16 cellular contexts compared by ENCODE assay signal in the genomic region with DNA sequence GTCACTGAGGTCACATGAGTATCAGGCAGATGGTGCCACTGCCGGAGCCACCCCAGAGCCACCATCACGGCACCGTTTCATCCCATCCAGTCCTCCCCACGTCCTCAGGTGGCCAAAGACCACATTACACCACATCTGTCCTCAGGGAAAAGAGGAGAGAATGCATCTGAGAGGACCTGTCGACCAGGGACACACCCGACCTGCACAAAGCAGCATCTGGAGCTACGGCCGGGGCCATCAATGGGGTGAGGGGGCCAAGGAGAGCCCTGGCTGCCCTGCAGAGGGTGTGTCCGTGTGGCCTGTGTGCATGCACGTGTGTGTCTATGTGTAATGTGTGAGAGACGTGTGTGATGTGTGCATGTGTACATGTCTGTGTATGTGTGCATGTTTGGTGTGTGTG.
DNase-seq lines count a peak whose midpoint lies in the region; ATAC-seq, FAIRE-seq and TF ChIP-seq lines count a peak whose summit lies in the region.
"Had no signal": no experiment of that assay in that cellular context is flagged by ENCODE, and none has a peak within 500 bp of the region (broad histone marks: within the 10 kb centered on the region; RNA-seq: fewer than 3 reads in every experiment).

No MANE protein-coding gene starts in this region.

- H3K27me3 ChIP-seq in IMR-90 (ENCODE audit: control insufficient read depth, insufficient read depth, low read length) (no peaks in the 10 kb centered on the region), H1 (replicated peaks in 1 of 4; ENCODE audit: control insufficient read depth in 3 of 4, extremely low read depth in 1 of 4, insufficient read depth in 3 of 4, low read length in 3 of 4) (no peaks in the 10 kb centered on the region; a peak in 1 of 7 replicates), neural progenitor cell (no peaks in the 10 kb centered on the region), upper lobe of right lung (no peaks in the 10 kb centered on the region)
- H3K27me3 ChIP-seq: BLaER1 treated with 17β-estradiol and CSF1 and Interleukin-3, amounts not matched to agents 10 nM and 100 nM had no signal

- H3K4me2 ChIP-seq in IMR-90 (ENCODE audit: low read depth, low read length) (no peak overlapping the region), H1 (ENCODE audit: insufficient read depth in 1 of 2, low read depth in 2 of 2, low read length in 2 of 2) (no peak overlapping the region), neural progenitor cell (peak overlapping the region; percentile 11)
- H3K4me2 ChIP-seq: BLaER1 treated with 17β-estradiol and CSF1 and Interleukin-3, amounts not matched to agents 10 nM and 100 nM had no signal

- TF ChIP-seq EP300 in H1 (IDR thresholded peaks at IDR 0.05; ENCODE audit: borderline replicate concordance in 1 of 2, low read depth in 2 of 2, low read length in 2 of 2), result no peak

- H3K79me2 ChIP-seq in H1 (ENCODE audit: control insufficient read depth in 1 of 2, insufficient read depth in 2 of 2, low read length in 2 of 2) (no peaks in the 10 kb centered on the region), neural progenitor cell (ENCODE audit: low read depth) (no peaks in the 10 kb centered on the region)

- H2AK9ac ChIP-seq in IMR-90 (replicated peaks; ENCODE audit: low read depth, low read length, poor library complexity), result no peak overlapping the region

- no peak overlapping the region for H2BK15ac ChIP-seq in IMR-90 (ENCODE audit: low read depth, low read length)
- H2BK15ac ChIP-seq in H1 (ENCODE audit: low read length), result peak overlapping the region; percentile 100

- no peaks in the 10 kb centered on the region for H4K20me1 ChIP-seq in IMR-90 (ENCODE audit: insufficient read depth, low read length)
- peaks cover 0 to 17% of the 10 kb centered on the region in 2 experiments for H4K20me1 ChIP-seq in H1 (replicated peaks in 1 of 2; ENCODE audit: control insufficient read depth in 1 of 2, insufficient read depth in 2 of 2, low read length in 2 of 2)
- no peaks in the 10 kb centered on the region for H4K20me1 ChIP-seq in neural progenitor cell (ENCODE audit: low read depth)

- H2BK12ac ChIP-seq in H1 (ENCODE audit: low read depth, low read length), result peak overlapping the region; percentile 60; the same call in 1 of the 2 replicates

- POLR2A ChIA-PET in IMR-90 (lab: Charles Lee; ENCODE audit: unreplicated experiment) (no interaction called here), H1 (lab: Charles Lee; ENCODE audit: partially characterized antibody) (no interaction called here)

- no peak overlapping the region for H4K8ac ChIP-seq in IMR-90 (ENCODE audit: low read depth in 2 of 2, low read length in 2 of 2)
- H4K8ac ChIP-seq in H1 (ENCODE audit: extremely low read depth, insufficient read depth, low read length), result no peak overlapping the region

- CTCF ChIA-PET in IMR-90 (lab: Yijun Ruan, JAX), result no interaction called here
- CTCF ChIA-PET in H1 (lab: Charles Lee; ENCODE audit: partially characterized antibody), result no interaction called here

- H3K27me3 Mint-ChIP-seq in neural progenitor cell (ENCODE audit: insufficient read depth, low read depth) (peaks cover 7% of the 10 kb centered on the region), type B pancreatic cell (peaks cover 5% of the 10 kb centered on the region)
- H3K27me3 Mint-ChIP-seq: CD4-positive, CD25-positive, alpha-beta regulatory T cell had no signal

- H3K27ac Mint-ChIP-seq in neural progenitor cell (peak overlapping the region; percentile 55), type B pancreatic cell (no peak overlapping the region)

- H3K56ac ChIP-seq in IMR-90 (ENCODE audit: extremely low read depth, insufficient read depth, low read length), result no peak overlapping the region
- no peak overlapping the region for H3K56ac ChIP-seq in H1 (replicated peaks; ENCODE audit: insufficient read length, low read depth, low read length)

- no peak overlapping the region for H2BK120ac ChIP-seq in IMR-90 (ENCODE audit: low read depth, low read length)
- no peak overlapping the region for H2BK120ac ChIP-seq in H1 (replicated peaks; ENCODE audit: low read depth, low read length)

- H4K5ac ChIP-seq in IMR-90 (ENCODE audit: low read depth, low read length), result no peak overlapping the region
- no peak overlapping the region for H4K5ac ChIP-seq in H1 (ENCODE audit: insufficient read length, low read depth, low read length)

- peaks cover 5% of the 10 kb centered on the region for H3K9me3 Mint-ChIP-seq in neural progenitor cell
- no peaks in the 10 kb centered on the region for H3K9me3 Mint-ChIP-seq in type B pancreatic cell

- H3K4ac ChIP-seq in IMR-90 (ENCODE audit: low read depth, low read length) (no peak overlapping the region), H1 (replicated peaks; ENCODE audit: insufficient read length, low read depth, low read length) (peak overlapping the region; percentile 49)

- H2BK5ac ChIP-seq in IMR-90 (ENCODE audit: low read depth, low read length, poor library complexity, severe bottlenecking) (peak overlapping the region; percentile 76), H1 (ENCODE audit: low read depth, low read length) (peak overlapping the region; percentile 41)

- ATAC-seq in IMR-90 (ENCODE audit: low read depth), result no peak
- no peak for ATAC-seq in upper lobe of right lung
- ATAC-seq in HG03521 (IDR thresholded peaks at IDR 0.05; ENCODE audit: unreplicated experiment), result no peak
- ATAC-seq: GM12878, HepG2 had no signal

- H3K14ac ChIP-seq in IMR-90 (replicated peaks; ENCODE audit: low read depth, low read length) (no peak overlapping the region), H1 (ENCODE audit: insufficient read length) (no peak overlapping the region)

- WGBS in IMR-90 (ENCODE audit: extremely low coverage in 2 of 2, insufficient read length in 1 of 2), 2 experiments, result 48% methylated on average over 4 of the region's 11 CpGs; no CpG with 5 or more reads in 1 of the 2 experiments
- WGBS in H1 (ENCODE audit: extremely low coverage in 1 of 2, insufficient coverage in 1 of 2, insufficient read length in 1 of 2, insufficient replicate concordance in 2 of 2, low coverage in 1 of 2, low lambda C conversion rate in 2 of 2, missing lambda C conversion rate in 1 of 2), 2 experiments, result 88% methylated on average over 10 of the region's 11 CpGs; no CpG with 5 or more reads in 1 of the 2 experiments

- TF ChIP-seq CTCF in IMR-90 (conservative IDR thresholded peaks at IDR 0.05; ENCODE audit: low read depth, low read length) (no peak), H1 (IDR thresholded peaks at IDR 0.05; ENCODE audit: control extremely low read depth in 1 of 3, insufficient read depth in 1 of 3, low read depth in 1 of 3, low read length in 3 of 3) (no peak), neural progenitor cell (IDR thresholded peaks at IDR 0.05) (no peak), upper lobe of right lung (IDR thresholded peaks at IDR 0.05) (no peak), type B pancreatic cell (conservative IDR thresholded peaks at IDR 0.05) (no peak)

- H3K4me3 Mint-ChIP-seq in neural progenitor cell, result no peak overlapping the region
- no peak overlapping the region for H3K4me3 Mint-ChIP-seq in type B pancreatic cell
- H3K4me3 Mint-ChIP-seq: CD4-positive, CD25-positive, alpha-beta regulatory T cell had no signal

- H2BK20ac ChIP-seq in IMR-90 (ENCODE audit: low read depth, low read length), result no peak overlapping the region
- H2BK20ac ChIP-seq in H1 (ENCODE audit: low read length), result peak overlapping the region; percentile 52; the same call in 1 of the 2 replicates

- H3K9ac ChIP-seq in IMR-90 (ENCODE audit: low read depth, low read length) (no peak overlapping the region), H1 (replicated peaks in 1 of 4; ENCODE audit: extremely low read depth in 1 of 4, low read depth in 3 of 4, low read length in 3 of 4) (no peak overlapping the region), neural progenitor cell (no peak overlapping the region)
- H3K9ac ChIP-seq: BLaER1 treated with 17β-estradiol and CSF1 and Interleukin-3, amounts not matched to agents 10 nM and 100 nM had no signal

- H3K4me1 ChIP-seq in IMR-90 (ENCODE audit: control insufficient read depth, insufficient read depth, low read length) (no peaks in the 10 kb centered on the region), H1 (replicated peaks in 1 of 4; ENCODE audit: control insufficient read depth in 3 of 4, insufficient read depth in 4 of 4, low read length in 3 of 4) (no peaks in the 10 kb centered on the region; a peak in 1 of 7 replicates), neural progenitor cell (peaks cover 18% of the 10 kb centered on the region), upper lobe of right lung (no peaks in the 10 kb centered on the region)

- no peak overlapping the region for H4K91ac ChIP-seq in IMR-90 (ENCODE audit: insufficient read depth, low read depth, low read length)
- peak overlapping the region; percentile 89 for H4K91ac ChIP-seq in H1 (replicated peaks; ENCODE audit: insufficient read length, low read length)

- no peak for FAIRE-seq in H1 (lab: Jason Lieb, UNC)
- FAIRE-seq: GM12878, HepG2 had no signal

- intact Hi-C loops in IMR-90 (cut with micrococcal nuclease), result no loop called here
- intact Hi-C loops in upper lobe of right lung (cut with DNase I), result no loop called here

- H2AK5ac ChIP-seq in IMR-90 (ENCODE audit: low read depth, low read length), result no peak overlapping the region
- peak overlapping the region; percentile 95 for H2AK5ac ChIP-seq in H1 (ENCODE audit: low read depth, low read length)

- no peak overlapping the region for H3K27ac ChIP-seq in IMR-90 (ENCODE audit: insufficient read depth, low read length)
- no peak overlapping the region for H3K27ac ChIP-seq in H1 (ENCODE audit: low read depth, low read length)
- no peak overlapping the region for H3K27ac ChIP-seq in neural progenitor cell
- H3K27ac ChIP-seq in upper lobe of right lung, result no peak overlapping the region
- H3K27ac ChIP-seq: BLaER1 treated with 17β-estradiol and CSF1 and Interleukin-3, amounts not matched to agents 10 nM and 100 nM had no signal

- peaks cover 4% of the 10 kb centered on the region for H3F3A ChIP-seq in neural progenitor cell (ENCODE audit: low read depth)

- H3K4me1 Mint-ChIP-seq in neural progenitor cell (peaks cover 35% of the 10 kb centered on the region), type B pancreatic cell (ENCODE audit: unreplicated experiment) (peaks cover 7% of the 10 kb centered on the region)

- H3K18ac ChIP-seq in IMR-90 (ENCODE audit: low read depth, low read length) (no peak overlapping the region), H1 (ENCODE audit: extremely low read depth, low read length) (no peak overlapping the region; the same call in 1 of the 2 replicates)

- H2AFZ ChIP-seq in IMR-90 (replicated peaks; ENCODE audit: low read length, poor library complexity) (no peak overlapping the region), H1 (ENCODE audit: low read length) (no peak overlapping the region), neural progenitor cell (replicated peaks) (peak overlapping the region; percentile 59)

- H3K36me3 Mint-ChIP-seq in neural progenitor cell (no peaks in the 10 kb centered on the region), type B pancreatic cell (no peaks in the 10 kb centered on the region)
- H3K36me3 Mint-ChIP-seq: CD4-positive, CD25-positive, alpha-beta regulatory T cell had no signal

- H3K9me1 ChIP-seq in IMR-90 (ENCODE audit: insufficient read depth, low read length), result no peaks in the 10 kb centered on the region

- in situ Hi-C loops in IMR-90 (cut with MboI; ENCODE audit: low sequenced_read_pairs), result no loop called here

- DNase-seq in IMR-90, result no peak
- no peak for DNase-seq in H1 (ENCODE audit: low read depth in 1 of 2, low spot score in 2 of 2)
- no peak for DNase-seq in neural progenitor cell (ENCODE audit: low spot score)
- peak; percentile 38 for DNase-seq in upper lobe of right lung
- no peak for DNase-seq in type B pancreatic cell (ENCODE audit: extremely low spot score, unreplicated experiment)
- DNase-seq in DMS53 treated with DMSO at 0.1 percent for 48 hours (lab: John Stamatoyannopoulos, UW; ENCODE audit: unreplicated experiment), result no peak
- no peak for DNase-seq in occipital lobe (lab: John Stamatoyannopoulos, UW)
- DNase-seq: ACHN; Calu3; CD4-positive, CD25-positive, alpha-beta regulatory T cell; DMS 273 treated with DMSO at 0.1 percent for 48 hours; DMS79 had no signal

- H3K36me3 ChIP-seq in IMR-90 (ENCODE audit: control insufficient read depth, insufficient read depth, low read length) (no peaks in the 10 kb centered on the region), H1 (ENCODE audit: control insufficient read depth in 2 of 4, insufficient read depth in 4 of 4, low read length in 3 of 4) (no peaks in the 10 kb centered on the region; a peak in 1 of 8 replicates), neural progenitor cell (no peaks in the 10 kb centered on the region), upper lobe of right lung (no peaks in the 10 kb centered on the region)
- H3K36me3 ChIP-seq: BLaER1 treated with 17β-estradiol and CSF1 and Interleukin-3, amounts not matched to agents 10 nM and 100 nM had no signal

- H3K9me3 ChIP-seq in IMR-90 (ENCODE audit: control insufficient read depth, insufficient read depth, low read length) (peaks cover 78% of the 10 kb centered on the region), H1 (ENCODE audit: insufficient read depth in 2 of 2, low read depth in 1 of 2, low read length in 1 of 2) (0 out of 4 replicates have a peak, but pooled peaks cover 0 to 3% of the 10 kb centered on the region in 2 experiments), neural progenitor cell (ENCODE audit: low read depth) (no peaks in the 10 kb centered on the region), upper lobe of right lung (no peaks in the 10 kb centered on the region)
- H3K9me3 ChIP-seq: BLaER1 treated with 17β-estradiol and CSF1 and Interleukin-3, amounts not matched to agents 10 nM and 100 nM had no signal

- dilution Hi-C loops in IMR-90 (cut with HindIII; ENCODE audit: low sequenced_read_pairs, unreplicated experiment), result no loop called here

- no peak overlapping the region for H3K23ac ChIP-seq in IMR-90 (ENCODE audit: low read depth, low read length)
- no peak overlapping the region for H3K23ac ChIP-seq in H1 (ENCODE audit: insufficient read length)

- peaks cover 21% of the 10 kb centered on the region for H3K23me2 ChIP-seq in H1 (ENCODE audit: low read depth, low read length)

- H3K4me3 ChIP-seq in IMR-90 (ENCODE audit: insufficient read depth, low read depth, low read length) (no peak overlapping the region), H1 (ENCODE audit: extremely low read depth in 1 of 4, insufficient read depth in 2 of 4, low read depth in 3 of 4, low read length in 4 of 4) (no peak overlapping the region), neural progenitor cell (no peak overlapping the region), upper lobe of right lung (no peak overlapping the region)
- H3K4me3 ChIP-seq: BLaER1 treated with 17β-estradiol and CSF1 and Interleukin-3, amounts not matched to agents 10 nM and 100 nM; GM12878 had no signal

- BruUV-seq in IMR-90 (replicated peaks; lab: Mats Ljungman, UMichigan), result no TSS peak

- TF ChIP-seq POLR2A in IMR-90 (IDR thresholded peaks at IDR 0.05; ENCODE audit: low read depth, low read length) (no peak), H1 (IDR thresholded peaks at IDR 0.05; ENCODE audit: control extremely low read depth in 1 of 2, low read depth in 2 of 2, low read length in 2 of 2) (no peak)

- H3K79me1 ChIP-seq in IMR-90 (ENCODE audit: low read depth in 1 of 2, low read length in 2 of 2) (no peaks in the 10 kb centered on the region), H1 (ENCODE audit: low read depth, low read length) (no peaks in the 10 kb centered on the region)

- TF ChIP-seq RAD21 in IMR-90 (IDR thresholded peaks at IDR 0.05; ENCODE audit: low read length) (no peak), H1 (IDR thresholded peaks at IDR 0.05 in 1 of 2, conservative IDR thresholded peaks at IDR 0.05 in 1 of 2; ENCODE audit: low read depth in 2 of 2, low read length in 2 of 2) (no peak)
